8 cellular contexts compared by ENCODE assay signal in genomic region chr2:169109502-169110409, GRCh38. TPM values are rescaled to one million over a fixed set of nuclear protein-coding genes. Genes with fewer than 3 reads are reported as not detected.
DNase-seq lines count a peak whose midpoint lies in the region; ATAC-seq, FAIRE-seq and TF ChIP-seq lines count a peak whose summit lies in the region.

No MANE protein-coding gene starts in this region.

- H3K9me3 ChIP-seq in ES-I3 (ENCODE audit: control insufficient read depth, insufficient read depth, low read length) = no peaks in the 10 kb centered on the region
- H3K9me3 ChIP-seq in keratinocyte (ENCODE audit: control insufficient read depth, low read depth, low read length) = no peaks in the 10 kb centered on the region

- H3K9me1 ChIP-seq in keratinocyte (ENCODE audit: control insufficient read depth, extremely low read depth, insufficient read depth, low read length) = no peaks in the 10 kb centered on the region

- peak overlapping the region; percentile 47 for H3K4me3 Mint-ChIP-seq in WTC11

- H3K4me2 ChIP-seq in keratinocyte (ENCODE audit: control insufficient read depth, extremely low read depth, insufficient read depth, low read depth, low read length) = peak overlapping the region; percentile 13

- dilution Hi-C loops in keratinocyte (cut with MboI; ENCODE audit: extremely low pct_ligation_motif_present, low sequenced_read_pairs) = no loop called here

- H3K27ac ChIP-seq in caudate nucleus (ENCODE audit: low read depth, low read length) (no peak overlapping the region), keratinocyte (ENCODE audit: control insufficient read depth, insufficient read depth, low read length) (no peak overlapping the region)

- H3K27me3 ChIP-seq in keratinocyte (ENCODE audit: control insufficient read depth, extremely low read depth, insufficient read depth, low read length) = no peaks in the 10 kb centered on the region

- H3K4me1 ChIP-seq in ES-I3 (ENCODE audit: insufficient read depth, low read length) (peaks cover 5% of the 10 kb centered on the region; the same call in 1 of the 2 replicates), keratinocyte (ENCODE audit: control insufficient read depth, extremely low read depth, insufficient read depth, low read length) (peaks cover 3% of the 10 kb centered on the region)

- H3K36me3 ChIP-seq in ES-I3 (ENCODE audit: insufficient read depth, low read length) (no peaks in the 10 kb centered on the region), keratinocyte (ENCODE audit: control insufficient read depth in 2 of 2, extremely low read depth in 1 of 2, insufficient read depth in 2 of 2, low read length in 2 of 2) (no peaks in the 10 kb centered on the region)

- no peak overlapping the region for H3K4me3 ChIP-seq in keratinocyte (ENCODE audit: control insufficient read depth in 2 of 3, extremely low read depth in 1 of 3, insufficient read depth in 2 of 3, low read depth in 1 of 3, low read length in 3 of 3)

- no peaks in the 10 kb centered on the region for H4K20me1 ChIP-seq in keratinocyte (ENCODE audit: control insufficient read depth, extremely low read depth, insufficient read depth, low read length)

- no peaks in the 10 kb centered on the region for H3K9me3 Mint-ChIP-seq in WTC11

- POLR2A ChIA-PET in WTC11 (lab: Charles Lee) = interaction anchor here (0.5 kb wide), 1 partner anchor 149 kb away, joined by 3 read pairs; no protein-coding TSS in a partner anchor

- TF ChIP-seq CTCF in WTC11 (IDR thresholded peaks at IDR 0.05) (peak; percentile 93), keratinocyte (optimal IDR thresholded peaks at IDR 0.05 in 1 of 3, IDR thresholded peaks at IDR 0.05 in 1 of 3, conservative IDR thresholded peaks at IDR 0.05 in 1 of 3; ENCODE audit: extremely low read depth in 1 of 3, insufficient read depth in 2 of 3, low read length in 3 of 3) (peak; percentile 79 to 87 (median 82))

- no peaks in the 10 kb centered on the region for H3K79me2 ChIP-seq in keratinocyte (ENCODE audit: control insufficient read depth, insufficient read depth, low read length)

- ATAC-seq in HG02642 (IDR thresholded peaks at IDR 0.05; ENCODE audit: poor library complexity, unreplicated experiment) = peak; percentile 62
- peak; percentile 85 for ATAC-seq in WTC11

- no peak overlapping the region for H3K27ac Mint-ChIP-seq in WTC11

- peak overlapping the region; percentile 13; the same call in 1 of the 2 replicates for H3K9ac ChIP-seq in ES-I3 (ENCODE audit: low read depth, low read length)
- H3K9ac ChIP-seq in keratinocyte (ENCODE audit: control insufficient read depth, extremely low read depth, insufficient read depth, low read length) = no peak overlapping the region

- no peaks in the 10 kb centered on the region for H3K36me3 Mint-ChIP-seq in WTC11

- CTCF ChIA-PET in WTC11 (lab: Charles Lee) = interaction anchor here (0.5 to 3.6 kb wide), 21 partner anchors 9 to 819 kb away, joined by 3 to 90 read pairs (median 3); no protein-coding TSS in a partner anchor

- 0 out of 2 replicates have a peak, but pooled peaks cover 2% of the 10 kb centered on the region for H3K27me3 Mint-ChIP-seq in WTC11 (ENCODE audit: low read depth)

- no peak overlapping the region for H2AFZ ChIP-seq in keratinocyte (ENCODE audit: control insufficient read depth, low read length)

- DNase-seq in NCI-H2107 (lab: John Stamatoyannopoulos, UW) (peak; percentile 76), WTC11 (ENCODE audit: low spot score) (peak; percentile 87), caudate nucleus (lab: John Stamatoyannopoulos, UW) (peak in 59 of 61 donors; percentile 5 to 81 (median 46)), keratinocyte (ENCODE audit: low read depth, low spot score) (peak; percentile 23), GF-D8 (lab: John Stamatoyannopoulos, UW) (no peak)
- DNase-seq in stimulated activated CD4-positive, alpha-beta T cell treated with anti-CD3 and anti-CD28 coated beads, Interleukin-1b, Interleukin-23, amount 100 ng/mL, for 24 hours (ENCODE audit: low read depth in 4 of 4, low spot score in 1 of 4) = peak; percentile 51 to 63 (median 56)

- H3K4me1 Mint-ChIP-seq in WTC11 = peaks cover 21% of the 10 kb centered on the region

- peak; percentile 17 for FAIRE-seq in keratinocyte (lab: Jason Lieb, UNC)

TF ChIP-seq in WTC11, 78 proteins besides CTCF, POLR2A, EP300 and RAD21:
- TF ChIP-seq ESRRA (CRISPR knock-in tag; IDR thresholded peaks at IDR 0.05; ENCODE audit: borderline replicate concordance) = no peak
- 0 out of 2 replicates have a peak, but pooled peaks have one; percentile 19 for TF ChIP-seq GABPB1 (CRISPR knock-in tag; IDR thresholded peaks at IDR 0.05)

RNA-seq across cellular contexts. Expression of gene DHRS9, which starts 40.4 kb away (rescaled TPM):
- total RNA-seq in WTC11 (2021) = not detected in 3 replicates
- polyA plus RNA-seq in keratinocyte = 1.9 to 5.0 TPM (median 3.3 TPM) in 3 replicates
- polyA plus RNA-seq in keratinocyte (2011; ENCODE audit: low read depth) = 8.8 TPM
- 1.1 and 2.9 TPM in 2 replicates for polyA plus RNA-seq in keratinocyte (2011; cell fraction: cytosol; rRNA removed)
- 8.6 and 10.2 TPM in 2 replicates for polyA plus RNA-seq in keratinocyte (2011; cell fraction: nucleus; rRNA removed)
- 1.2 and 18.4 TPM in 2 replicates for polyA plus RNA-seq in keratinocyte (2012; ENCODE audit: low replicate concordance)
- polyA minus RNA-seq in keratinocyte = 1.9 to 3.0 TPM in 2 of 3 replicates, not detected in the other
- polyA minus RNA-seq in keratinocyte (2011; cell fraction: cytosol; rRNA and poly(A)+ RNA removed) = 3.3 TPM
- polyA minus RNA-seq in keratinocyte (2011; cell fraction: nucleus; rRNA and poly(A)+ RNA removed) = 4.9 and 6.3 TPM in 2 replicates
